Comparison of ENCODE assay signal across 8 cellular contexts in genomic region chr9:34646211-34647083, GRCh38.
A peak's percentile ranks its signal among the peaks of the same experiment; 100 is the strongest.
DNase-seq lines count a peak whose midpoint lies in the region; ATAC-seq and TF ChIP-seq lines count a peak whose summit lies in the region.

GALT (plus strand) TSS chr9:34646675; CDS start chr9:34646705, 30 bp downstream.

- DNase-seq in AG09319 (ENCODE audit: extremely low read depth, low read depth) = peak; percentile 45
- DNase-seq in NCI-H2227 treated with DMSO at 0.1 percent for 48 hours (lab: John Stamatoyannopoulos, UW) = peak; percentile 84
- DNase-seq in activated CD4-positive, CD25-positive, alpha-beta regulatory T cell treated with anti-CD3 and anti-CD28 coated beads, Interleukin-2, amount 50 U/mL, for 16 hours (ENCODE audit: low read depth, low spot score) = peak; percentile 92
- peak; percentile 90 to 96 for DNase-seq in central memory CD8-positive, alpha-beta T cell (ENCODE audit: low spot score in 2 of 2)
- DNase-seq in islet precursor cell = peak; percentile 98
- DNase-seq in stimulated activated CD4-positive, alpha-beta T cell treated with anti-CD3 and anti-CD28 coated beads, Interleukin-12 subunit alpha, Interleukin-12 subunit beta, amount 100 ng/mL, for 4 hours = peak; percentile 98

- TF ChIP-seq CTCF in AG09319 (IDR thresholded peaks at IDR 0.05; ENCODE audit: low read depth, low read length) = peak; percentile 66

- ATAC-seq in HG03175 (IDR thresholded peaks at IDR 0.05; ENCODE audit: unreplicated experiment) = peak; percentile 85
- ATAC-seq in central memory CD8-positive, alpha-beta T cell (replicated peaks; ENCODE audit: extremely low read depth, poor library complexity, severe bottlenecking) = peak; percentile 85

- no peaks in the 10 kb centered on the region for H3K9me3 Mint-ChIP-seq in central memory CD8-positive, alpha-beta T cell

- H3K36me3 Mint-ChIP-seq in central memory CD8-positive, alpha-beta T cell (ENCODE audit: insufficient read depth) = peaks cover 18% of the 10 kb centered on the region

- H3K4me1 Mint-ChIP-seq in central memory CD8-positive, alpha-beta T cell = peaks cover 20% of the 10 kb centered on the region

- in situ Hi-C loops in GM18951 (cut with MboI; ENCODE audit: low sequenced_read_pairs, unreplicated experiment) = no loop called here

- H3K4me3 Mint-ChIP-seq in central memory CD8-positive, alpha-beta T cell = peak within 1 kb of the TSS; percentile 89

- H3K27me3 Mint-ChIP-seq in central memory CD8-positive, alpha-beta T cell = no peaks in the 10 kb centered on the region

- TF ChIP-seq POLR2A in GM18951 (IDR thresholded peaks at IDR 0.05; ENCODE audit: extremely low read depth, insufficient read depth, insufficient read length) = peak; percentile 82

- H3K27ac Mint-ChIP-seq in central memory CD8-positive, alpha-beta T cell (ENCODE audit: low read depth) = peak within 1 kb of the TSS; percentile 86

Comparison
In these comparisons a context has a peak if more than half of its experiments do, and no peak if none do; other contexts are left out.
1. Peak in every context shown above with its lines: DNase-seq and ATAC-seq.
2. DNase-seq: peak in every context shown above with its lines; median percentile 98 in islet precursor cell; 98 in stimulated activated CD4-positive, alpha-beta T cell treated with anti-CD3 and anti-CD28 coated beads, Interleukin-12 subunit alpha, Interleukin-12 subunit beta, amount 100 ng/mL, for 4 hours; 93 in central memory CD8-positive, alpha-beta T cell; 92 in activated CD4-positive, CD25-positive, alpha-beta regulatory T cell treated with anti-CD3 and anti-CD28 coated beads, Interleukin-2, amount 50 U/mL, for 16 hours; 84 in NCI-H2227 treated with DMSO at 0.1 percent for 48 hours; 45 in AG09319.